20 cellular contexts compared by ENCODE assay signal in genomic region chr1:170261669-170262068, GRCh38.
DNase-seq lines count a peak whose midpoint lies in the region; ATAC-seq and TF ChIP-seq lines count a peak whose summit lies in the region.
"Had no signal": no experiment of that assay in that cellular context is flagged by ENCODE, and none has a peak within 500 bp of the region (broad histone marks: within the 10 kb centered on the region; RNA-seq: fewer than 3 reads in every experiment).

No MANE protein-coding gene starts in this region.

- 17% methylated on average over 5 of the region's 5 CpGs for WGBS in smooth muscle cell (ENCODE audit: low lambda C conversion rate)

- no peaks in the 10 kb centered on the region for H3K4me1 ChIP-seq in fibroblast of lung (ENCODE audit: control insufficient read depth, extremely low read depth, insufficient read depth, low read length)
- peaks cover 4% of the 10 kb centered on the region for H3K4me1 ChIP-seq in smooth muscle cell (ENCODE audit: low read depth)

- DNase-seq in GM03348 (ENCODE audit: low spot score), result peak; percentile 63
- DNase-seq in NCI-H69 (lab: John Stamatoyannopoulos, UW), result peak; percentile 58
- peak; percentile 14 to 53 for DNase-seq in fibroblast of lung (ENCODE audit: low read depth in 2 of 2)
- no peak for DNase-seq in smooth muscle cell (lab: John Stamatoyannopoulos, UW; ENCODE audit: unreplicated experiment)
- DNase-seq in activated CD8-positive, alpha-beta memory T cell treated with anti-CD3 and anti-CD28 coated beads, Interleukin-2, amount 50 U/mL, for 48 hours, result no peak
- no peak for DNase-seq in NCI-H1048 (lab: John Stamatoyannopoulos, UW)
- no peak for DNase-seq in activated T-helper 2 cell treated with anti-CD3 and anti-CD28 coated beads, Interferon-gamma antibody, Interleukin-2, Interleukin-4, amounts not matched to agents 10 μg/mL and 5 μg/mL and 100 μg/mL, durations not matched to agents 14 hours and 24 hours and 36 hours (ENCODE audit: low spot score)
- DNase-seq: activated CD4-positive, CD25-positive, alpha-beta regulatory T cell treated with anti-CD3 and anti-CD28 coated beads, Interleukin-2, amount 50 U/mL, for 72 hours; activated naive CD8-positive, alpha-beta T cell treated with anti-CD3 and anti-CD28 coated beads for 36 hours; DMS153; head of caudate nucleus; immature natural killer cell; NCI-H187; right cardiac atrium; stimulated activated naive CD8-positive, alpha-beta T cell treated with anti-CD3 and anti-CD28 coated beads, Interleukin-15, Interleukin-2, amounts not matched to agents 100 U/mL and 50 U/mL, for 24 hours; SW 1271 had no signal

- no peaks in the 10 kb centered on the region for H3K36me3 Mint-ChIP-seq in activated T-helper 2 cell treated with anti-CD3 and anti-CD28 coated beads, Interferon-gamma antibody, Interleukin-2, Interleukin-4, amounts not matched to agents 10 μg/mL and 5 μg/mL and 100 μg/mL, durations not matched to agents 14 hours and 24 hours and 36 hours (ENCODE audit: low read depth)
- H3K36me3 Mint-ChIP-seq: activated naive CD8-positive, alpha-beta T cell treated with anti-CD3 and anti-CD28 coated beads for 36 hours; immature natural killer cell had no signal

- intact Hi-C loops in activated T-helper 2 cell treated with anti-CD3 and anti-CD28 coated beads, Interferon-gamma antibody, Interleukin-2, Interleukin-4, amounts not matched to agents 10 μg/mL and 5 μg/mL and 100 μg/mL, durations not matched to agents 14 hours and 24 hours and 36 hours (cut with micrococcal nuclease), result no loop called here

- H4K20me1 ChIP-seq in fibroblast of lung (ENCODE audit: control insufficient read depth, extremely low read depth, insufficient read depth, low read length) (no peaks in the 10 kb centered on the region), smooth muscle cell (ENCODE audit: low read depth) (no peaks in the 10 kb centered on the region)

- no peaks in the 10 kb centered on the region for H3K9me3 Mint-ChIP-seq in activated T-helper 2 cell treated with anti-CD3 and anti-CD28 coated beads, Interferon-gamma antibody, Interleukin-2, Interleukin-4, amounts not matched to agents 10 μg/mL and 5 μg/mL and 100 μg/mL, durations not matched to agents 14 hours and 24 hours and 36 hours
- H3K9me3 Mint-ChIP-seq: activated naive CD8-positive, alpha-beta T cell treated with anti-CD3 and anti-CD28 coated beads for 36 hours; activated T-helper 1 cell treated with anti-CD3 and anti-CD28 coated beads, Interleukin-12 subunit alpha, Interleukin-12 subunit beta, Interleukin-2, Interleukin-4 antibody, amounts not matched to agents 30 ng/mL and 10 ng/mL and 1 ng/mL, durations not matched to agents 14 hours and 24 hours and 36 hours had no signal

- H3K79me2 ChIP-seq in fibroblast of lung (ENCODE audit: control insufficient read depth, insufficient read depth, low read length) (no peaks in the 10 kb centered on the region), smooth muscle cell (ENCODE audit: low read depth) (no peaks in the 10 kb centered on the region)

- no peaks in the 10 kb centered on the region for H3K27me3 Mint-ChIP-seq in activated T-helper 2 cell treated with anti-CD3 and anti-CD28 coated beads, Interferon-gamma antibody, Interleukin-2, Interleukin-4, amounts not matched to agents 10 μg/mL and 5 μg/mL and 100 μg/mL, durations not matched to agents 14 hours and 24 hours and 36 hours (ENCODE audit: low read depth)

- TF ChIP-seq CTCF in fibroblast of lung (conservative IDR thresholded peaks at IDR 0.05 in 1 of 2, IDR thresholded peaks at IDR 0.05 in 1 of 2; ENCODE audit: low read depth in 1 of 2, low read length in 2 of 2) (no peak), smooth muscle cell (IDR thresholded peaks at IDR 0.05; ENCODE audit: borderline replicate concordance, insufficient read depth, poor library complexity, severe bottlenecking) (no peak)

- H3K4me1 Mint-ChIP-seq in activated T-helper 2 cell treated with anti-CD3 and anti-CD28 coated beads, Interferon-gamma antibody, Interleukin-2, Interleukin-4, amounts not matched to agents 10 μg/mL and 5 μg/mL and 100 μg/mL, durations not matched to agents 14 hours and 24 hours and 36 hours (ENCODE audit: low read depth), result no peaks in the 10 kb centered on the region
- H3K4me1 Mint-ChIP-seq: activated naive CD8-positive, alpha-beta T cell treated with anti-CD3 and anti-CD28 coated beads for 36 hours; immature natural killer cell had no signal

- no peak overlapping the region for H3K4me2 ChIP-seq in fibroblast of lung (ENCODE audit: extremely low read depth, insufficient read depth, low read length)
- H3K4me2 ChIP-seq in smooth muscle cell, result peak overlapping the region; percentile 72

- H3K9me3 ChIP-seq in fibroblast of lung (ENCODE audit: control insufficient read depth, insufficient read depth, low read depth, low read length) (no peaks in the 10 kb centered on the region), smooth muscle cell (replicated peaks; ENCODE audit: low read depth) (no peaks in the 10 kb centered on the region)

- H3K27ac ChIP-seq in fibroblast of lung (ENCODE audit: insufficient read depth, low read length) (no peak overlapping the region), smooth muscle cell (ENCODE audit: low read depth) (peak overlapping the region; percentile 72)
- H3K27ac ChIP-seq: C4-2B had no signal

- H3F3A ChIP-seq in smooth muscle cell (ENCODE audit: low read depth), result peaks cover 5% of the 10 kb centered on the region

- no peak overlapping the region for H3K27ac Mint-ChIP-seq in activated T-helper 2 cell treated with anti-CD3 and anti-CD28 coated beads, Interferon-gamma antibody, Interleukin-2, Interleukin-4, amounts not matched to agents 10 μg/mL and 5 μg/mL and 100 μg/mL, durations not matched to agents 14 hours and 24 hours and 36 hours
- H3K27ac Mint-ChIP-seq: activated naive CD8-positive, alpha-beta T cell treated with anti-CD3 and anti-CD28 coated beads for 36 hours; activated T-helper 1 cell treated with anti-CD3 and anti-CD28 coated beads, Interleukin-12 subunit alpha, Interleukin-12 subunit beta, Interleukin-2, Interleukin-4 antibody, amounts not matched to agents 30 ng/mL and 10 ng/mL and 1 ng/mL, durations not matched to agents 14 hours and 24 hours and 36 hours; immature natural killer cell had no signal

- H3K4me3 ChIP-seq in fibroblast of lung (replicated peaks in 1 of 4; ENCODE audit: control extremely low read depth in 1 of 4, insufficient read depth in 1 of 4, low read depth in 3 of 4, low read length in 4 of 4), result peak overlapping the region in 1 of 4 experiments; percentile 20
- no peak overlapping the region for H3K4me3 ChIP-seq in smooth muscle cell
- H3K4me3 ChIP-seq: K562 had no signal

- H3K36me3 ChIP-seq in fibroblast of lung (ENCODE audit: control insufficient read depth, insufficient read depth, low read length), result no peaks in the 10 kb centered on the region
- no peaks in the 10 kb centered on the region for H3K36me3 ChIP-seq in smooth muscle cell (ENCODE audit: low read depth)

- H3K4me3 Mint-ChIP-seq in activated T-helper 2 cell treated with anti-CD3 and anti-CD28 coated beads, Interferon-gamma antibody, Interleukin-2, Interleukin-4, amounts not matched to agents 10 μg/mL and 5 μg/mL and 100 μg/mL, durations not matched to agents 14 hours and 24 hours and 36 hours (ENCODE audit: low read depth), result no peak overlapping the region
- H3K4me3 Mint-ChIP-seq: activated naive CD8-positive, alpha-beta T cell treated with anti-CD3 and anti-CD28 coated beads for 36 hours; activated T-helper 1 cell treated with anti-CD3 and anti-CD28 coated beads, Interleukin-12 subunit alpha, Interleukin-12 subunit beta, Interleukin-2, Interleukin-4 antibody, amounts not matched to agents 30 ng/mL and 10 ng/mL and 1 ng/mL, durations not matched to agents 14 hours and 24 hours and 36 hours; immature natural killer cell had no signal

- H3K27me3 ChIP-seq in fibroblast of lung (ENCODE audit: control insufficient read depth, insufficient read depth, low read length) (no peaks in the 10 kb centered on the region), smooth muscle cell (ENCODE audit: low read depth) (no peaks in the 10 kb centered on the region)

- ATAC-seq in HG03520 (IDR thresholded peaks at IDR 0.05; ENCODE audit: unreplicated experiment), result no peak
- ATAC-seq: K562; right cardiac atrium; stimulated activated naive CD8-positive, alpha-beta T cell treated with anti-CD3 and anti-CD28 coated beads, Interleukin-15, Interleukin-2, amounts not matched to agents 100 U/mL and 50 U/mL, for 24 hours had no signal

- no peak overlapping the region for H2AFZ ChIP-seq in fibroblast of lung (ENCODE audit: low read length)
- H2AFZ ChIP-seq in smooth muscle cell (ENCODE audit: low read depth), result no peak overlapping the region

- no peak overlapping the region for H3K9ac ChIP-seq in fibroblast of lung (ENCODE audit: insufficient read depth, low read length)
- no peak overlapping the region for H3K9ac ChIP-seq in smooth muscle cell (ENCODE audit: low read depth)

Comparison
In these comparisons a context has a peak if more than half of its experiments do, and no peak if none do; other contexts are left out.
1. DNase-seq: peak in GM03348 (single experiment), NCI-H69 (single experiment) and fibroblast of lung (2 of 2); none in smooth muscle cell (single experiment), activated CD8-positive, alpha-beta memory T cell treated with anti-CD3 and anti-CD28 coated beads, Interleukin-2, amount 50 U/mL, for 48 hours (single experiment), NCI-H1048 (single experiment) and activated T-helper 2 cell treated with anti-CD3 and anti-CD28 coated beads, Interferon-gamma antibody, Interleukin-2, Interleukin-4, amounts not matched to agents 10 μg/mL and 5 μg/mL and 100 μg/mL, durations not matched to agents 14 hours and 24 hours and 36 hours (single experiment).